In genomic region chr19:46416077-46416709, GRCh38 we compare ENCODE assay signal across 9 cellular contexts. TPM values are rescaled to one million over a fixed set of nuclear protein-coding genes. Genes with fewer than 3 reads are reported as not detected.
DNase-seq lines count a peak whose midpoint lies in the region; ATAC-seq and TF ChIP-seq lines count a peak whose summit lies in the region.
"Had no signal": no experiment of that assay in that cellular context is flagged by ENCODE, and none has a peak within 500 bp of the region (broad histone marks: within the 10 kb centered on the region; RNA-seq: fewer than 3 reads in every experiment).

No MANE protein-coding gene starts in this region.

- no peak for TF ChIP-seq CTCF in 22Rv1 (IDR thresholded peaks at IDR 0.05)
- no peak for TF ChIP-seq CTCF in GM20000 (IDR thresholded peaks at IDR 0.05; ENCODE audit: extremely low read depth, missing control alignments)
- no peak for TF ChIP-seq CTCF in brain (conservative IDR thresholded peaks at IDR 0.05)

- H3K9ac ChIP-seq in iPS-18a (ENCODE audit: low read length) = peak overlapping the region; percentile 38

- no peaks in the 10 kb centered on the region for H3K36me3 ChIP-seq in iPS-18a (ENCODE audit: control insufficient read depth, low read depth, low read length)

- peaks cover 13% of the 10 kb centered on the region for H3K4me1 ChIP-seq in iPS-18a (ENCODE audit: control insufficient read depth, low read depth, low read length)

- peak overlapping the region; percentile 79 to 86 (median 82) for H3K4me3 Mint-ChIP-seq in brain
- H3K4me3 Mint-ChIP-seq: activated naive CD8-positive, alpha-beta T cell had no signal

- no peak for ATAC-seq in HG02938 (IDR thresholded peaks at IDR 0.05; ENCODE audit: unreplicated experiment)

- peaks cover 0 to 9% (median 2%) of the 10 kb centered on the region in 5 experiments for H3K9me3 Mint-ChIP-seq in brain

- H3K27ac Mint-ChIP-seq in brain = peak overlapping the region; percentile 78 to 98 (median 93)
- H3K27ac Mint-ChIP-seq: activated naive CD8-positive, alpha-beta T cell had no signal

- peak overlapping the region; percentile 54 for H3K4me3 ChIP-seq in iPS-18a (ENCODE audit: low read length)
- H3K4me3 ChIP-seq in skeletal muscle cell (ENCODE audit: low read depth, low read length) = peak overlapping the region; percentile 36

- H3K4me1 Mint-ChIP-seq in brain = peaks cover 64% of the 10 kb centered on the region

- DNase-seq in GM20000 (ENCODE audit: low spot score) = peak; percentile 64
- DNase-seq in NCI-H510A (lab: John Stamatoyannopoulos, UW) = peak; percentile 80
- peak; percentile 67 for DNase-seq in skeletal muscle cell (ENCODE audit: low read depth)
- no peak for DNase-seq in middle frontal gyrus (ENCODE audit: extremely low spot score, low spot score)

- peaks cover 32% of the 10 kb centered on the region for H3K27me3 ChIP-seq in iPS-18a (ENCODE audit: control insufficient read depth, insufficient read depth, low read length)

- peaks cover 18% of the 10 kb centered on the region for H3K36me3 Mint-ChIP-seq in brain
- H3K36me3 Mint-ChIP-seq: activated naive CD8-positive, alpha-beta T cell had no signal

- no peaks in the 10 kb centered on the region for H3K9me3 ChIP-seq in iPS-18a (ENCODE audit: control insufficient read depth, low read depth, low read length)

- peaks cover 12% of the 10 kb centered on the region for H3K27me3 Mint-ChIP-seq in brain

- H3K27ac ChIP-seq in 22Rv1 = peak overlapping the region; percentile 37; the same call in 1 of the 2 replicates
- no peak overlapping the region for H3K27ac ChIP-seq in iPS-18a (ENCODE audit: low read length)

RNA-seq across cellular contexts. Expression of gene CCDC8, which starts 2.8 kb away (rescaled TPM):
- polyA plus RNA-seq in brain (ENCODE audit: insufficient read depth, low read depth, low replicate concordance) = 14.1 TPM

RNA-seq across cellular contexts. Expression of gene PNMA8C, which starts 12.5 kb away (rescaled TPM):
- 5.3 TPM for polyA plus RNA-seq in brain (ENCODE audit: insufficient read depth, low read depth, low replicate concordance)

RNA-seq across cellular contexts. Expression of gene PNMA8A, which starts 55.2 kb away (rescaled TPM):
- 59.3 TPM for polyA plus RNA-seq in brain (ENCODE audit: insufficient read depth, low read depth, low replicate concordance)
